ENCODE assay signal across 15 cellular contexts in the genomic region with DNA sequence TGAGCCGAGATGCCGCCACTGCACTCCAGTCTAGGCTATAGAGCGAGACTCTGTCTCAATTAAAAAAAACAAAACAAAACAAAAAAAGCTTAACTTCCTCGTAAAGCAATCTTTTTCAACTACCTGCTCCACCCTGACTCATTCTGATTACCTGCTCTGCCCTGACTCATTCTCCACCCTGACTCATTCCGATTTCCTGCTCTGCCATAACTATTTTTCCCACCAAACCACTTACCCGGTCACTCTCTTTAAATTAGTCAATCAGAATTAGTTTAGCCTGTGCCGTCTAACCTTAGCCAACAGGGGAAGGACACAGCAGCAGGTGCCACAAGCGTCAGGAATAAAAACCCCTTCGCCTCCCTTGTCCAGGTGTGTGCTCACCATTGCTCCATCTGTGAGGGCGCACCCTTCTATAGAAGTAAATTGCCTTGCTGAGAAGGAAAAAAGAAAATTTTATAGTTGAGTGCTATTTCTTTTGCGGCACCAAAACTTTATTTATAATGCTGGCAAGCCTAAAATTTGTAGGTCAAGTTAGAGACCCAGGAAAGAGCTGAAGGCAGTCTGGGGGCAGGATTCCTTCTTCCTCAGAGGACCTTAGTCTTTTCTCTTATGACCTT. TPM values are rescaled to one million over a fixed set of nuclear protein-coding genes. Genes with fewer than 3 reads are reported as not detected.
DNase-seq lines count a peak whose midpoint lies in the region; ATAC-seq and TF ChIP-seq lines count a peak whose summit lies in the region.
"Had no signal": no experiment of that assay in that cellular context is flagged by ENCODE, and none has a peak within 500 bp of the region (broad histone marks: within the 10 kb centered on the region; RNA-seq: fewer than 3 reads in every experiment).

No MANE protein-coding gene starts in this region.

- no peak overlapping the region for H2BK5ac ChIP-seq in mesenchymal stem cell (ENCODE audit: low read depth, low read length, poor library complexity, severe bottlenecking)

- H3K27me3 ChIP-seq in CD4-positive, CD25-positive, alpha-beta regulatory T cell (ENCODE audit: control insufficient read depth, insufficient read depth, low read length) = no peaks in the 10 kb centered on the region
- H3K27me3 ChIP-seq in mesenchymal stem cell (ENCODE audit: control insufficient read depth in 1 of 2, insufficient read depth in 1 of 2, low read length in 2 of 2) (no peaks in the 10 kb centered on the region), dorsolateral prefrontal cortex (no peaks in the 10 kb centered on the region)
- H3K27me3 ChIP-seq: BLaER1 treated with 17β-estradiol and CSF1 and Interleukin-3, amounts not matched to agents 10 nM and 100 nM; brain microvascular endothelial cell had no signal

- whole genome bisulfite sequencing in mesenchymal stem cell = 93% methylated on average over 11 of the region's 11 CpGs

- no peaks in the 10 kb centered on the region for H3K9me3 ChIP-seq in CD4-positive, CD25-positive, alpha-beta regulatory T cell (ENCODE audit: control insufficient read depth in 2 of 2, low read length in 2 of 2)
- peaks cover 17% of the 10 kb centered on the region for H3K9me3 ChIP-seq in mesenchymal stem cell (ENCODE audit: control insufficient read depth, low read length)

- H3K27ac ChIP-seq in CD4-positive, CD25-positive, alpha-beta regulatory T cell (ENCODE audit: insufficient read depth, low read length, poor library complexity, severe bottlenecking) = no peak overlapping the region
- no peak overlapping the region for H3K27ac ChIP-seq in mesenchymal stem cell (ENCODE audit: low read length, poor library complexity, severe bottlenecking)
- peak overlapping the region in 27 of 59 donors; percentile 92 to 98 (median 96) for H3K27ac ChIP-seq in dorsolateral prefrontal cortex
- H3K27ac ChIP-seq: brain microvascular endothelial cell had no signal

- no peaks in the 10 kb centered on the region for H3K79me1 ChIP-seq in mesenchymal stem cell (replicated peaks; ENCODE audit: low read length, poor library complexity, severe bottlenecking)

- no peak overlapping the region for H4K91ac ChIP-seq in mesenchymal stem cell (ENCODE audit: low read length)

- TF ChIP-seq CTCF in GM12865 (IDR thresholded peaks at IDR 0.05; ENCODE audit: insufficient read depth, low read depth, low read length, missing control alignments) = no peak
- no peak for TF ChIP-seq CTCF in dorsolateral prefrontal cortex (IDR thresholded peaks at IDR 0.05 in 54 of 56, conservative IDR thresholded peaks at IDR 0.05 in 2 of 56; ENCODE audit: low read depth in 1 of 56, partially characterized antibody in 56 of 56)

- H2BK15ac ChIP-seq in mesenchymal stem cell (ENCODE audit: low read depth, poor library complexity, severe bottlenecking) = no peak overlapping the region

- no peak overlapping the region for H3K4me3 ChIP-seq in CD4-positive, CD25-positive, alpha-beta regulatory T cell (ENCODE audit: low read depth, low read length)
- H3K4me3 ChIP-seq in GM12865 (ENCODE audit: low read depth, low read length) (no peak overlapping the region), mesenchymal stem cell (ENCODE audit: insufficient read depth in 1 of 2, low read depth in 1 of 2, low read length in 2 of 2) (no peak overlapping the region), dorsolateral prefrontal cortex (peak overlapping the region in 1 of 59 donors; percentile 81)

- H3K23ac ChIP-seq in mesenchymal stem cell (ENCODE audit: low read length in 2 of 2) = no peak overlapping the region

- no peak overlapping the region for H3K4me2 ChIP-seq in mesenchymal stem cell (ENCODE audit: low read length, poor library complexity, severe bottlenecking)

- H3K27ac Mint-ChIP-seq in CD4-positive, CD25-positive, alpha-beta regulatory T cell = peak overlapping the region; percentile 34 to 83 (median 77)
- no peak overlapping the region for H3K27ac Mint-ChIP-seq in activated T-helper 2 cell treated with anti-CD3 and anti-CD28 coated beads, Interferon-gamma antibody, Interleukin-2, Interleukin-4, amounts not matched to agents 10 μg/mL and 5 μg/mL and 100 μg/mL, durations not matched to agents 14 hours and 24 hours and 36 hours
- H3K27ac Mint-ChIP-seq: effector memory CD8-positive, alpha-beta T cell had no signal

- H2AK5ac ChIP-seq in mesenchymal stem cell (ENCODE audit: low read length, severe bottlenecking) = no peak overlapping the region

- no peak overlapping the region for H4K8ac ChIP-seq in mesenchymal stem cell (ENCODE audit: low read length)

- ATAC-seq in CD4-positive, CD25-positive, alpha-beta regulatory T cell (ENCODE audit: low read depth in 2 of 2) = no peak
- ATAC-seq: effector memory CD8-positive, alpha-beta T cell; SK-N-SH treated with all-trans-retinoic acid at 6 μM for 48 hours had no signal

- H3K36me3 Mint-ChIP-seq in CD4-positive, CD25-positive, alpha-beta regulatory T cell = no peaks in the 10 kb centered on the region
- peaks cover 8% of the 10 kb centered on the region for H3K36me3 Mint-ChIP-seq in activated T-helper 2 cell treated with anti-CD3 and anti-CD28 coated beads, Interferon-gamma antibody, Interleukin-2, Interleukin-4, amounts not matched to agents 10 μg/mL and 5 μg/mL and 100 μg/mL, durations not matched to agents 14 hours and 24 hours and 36 hours (ENCODE audit: low read depth)

- H3K36me3 ChIP-seq in CD4-positive, CD25-positive, alpha-beta regulatory T cell (ENCODE audit: control insufficient read depth, insufficient read depth, low read length) = no peaks in the 10 kb centered on the region
- H3K36me3 ChIP-seq in mesenchymal stem cell (ENCODE audit: control insufficient read depth in 1 of 2, insufficient read depth in 2 of 2, low read depth in 1 of 2, low read length in 2 of 2) = no peaks in the 10 kb centered on the region
- H3K36me3 ChIP-seq: BLaER1 treated with 17β-estradiol and CSF1 and Interleukin-3, amounts not matched to agents 10 nM and 100 nM; brain microvascular endothelial cell had no signal

- H2AFZ ChIP-seq in mesenchymal stem cell (ENCODE audit: low read depth, low read length) = no peak overlapping the region

- H3K4me1 Mint-ChIP-seq in CD4-positive, CD25-positive, alpha-beta regulatory T cell = peaks cover 5 to 23% (median 15%) of the 10 kb centered on the region in 4 donors
- peaks cover 9% of the 10 kb centered on the region for H3K4me1 Mint-ChIP-seq in activated T-helper 2 cell treated with anti-CD3 and anti-CD28 coated beads, Interferon-gamma antibody, Interleukin-2, Interleukin-4, amounts not matched to agents 10 μg/mL and 5 μg/mL and 100 μg/mL, durations not matched to agents 14 hours and 24 hours and 36 hours (ENCODE audit: low read depth)

- H3K4me3 Mint-ChIP-seq in CD4-positive, CD25-positive, alpha-beta regulatory T cell = peak overlapping the region; percentile 68 to 95 (median 89)
- peak overlapping the region; percentile 14 for H3K4me3 Mint-ChIP-seq in activated T-helper 2 cell treated with anti-CD3 and anti-CD28 coated beads, Interferon-gamma antibody, Interleukin-2, Interleukin-4, amounts not matched to agents 10 μg/mL and 5 μg/mL and 100 μg/mL, durations not matched to agents 14 hours and 24 hours and 36 hours (ENCODE audit: low read depth)

- intact Hi-C loops in activated T-helper 2 cell treated with anti-CD3 and anti-CD28 coated beads, Interferon-gamma antibody, Interleukin-2, Interleukin-4, amounts not matched to agents 10 μg/mL and 5 μg/mL and 100 μg/mL, durations not matched to agents 14 hours and 24 hours and 36 hours (cut with micrococcal nuclease) = no loop called here
- intact Hi-C loops in dorsolateral prefrontal cortex (cut with DNase I) = loop anchor here (5.0 kb wide), 3 partner anchors 38 to 207 kb away; a partner anchor contains a TSS

- peaks cover 14% of the 10 kb centered on the region for H3K4me1 ChIP-seq in CD4-positive, CD25-positive, alpha-beta regulatory T cell (ENCODE audit: control insufficient read depth, insufficient read depth, low read length, poor library complexity, severe bottlenecking)
- peaks cover 2% of the 10 kb centered on the region for H3K4me1 ChIP-seq in mesenchymal stem cell (ENCODE audit: control insufficient read depth, insufficient read depth, low read depth, low read length)

- H2BK120ac ChIP-seq in mesenchymal stem cell (ENCODE audit: low read depth, low read length) = no peak overlapping the region

- H3K27me3 Mint-ChIP-seq in CD4-positive, CD25-positive, alpha-beta regulatory T cell = no peaks in the 10 kb centered on the region
- H3K27me3 Mint-ChIP-seq in activated T-helper 2 cell treated with anti-CD3 and anti-CD28 coated beads, Interferon-gamma antibody, Interleukin-2, Interleukin-4, amounts not matched to agents 10 μg/mL and 5 μg/mL and 100 μg/mL, durations not matched to agents 14 hours and 24 hours and 36 hours (ENCODE audit: low read depth) = no peaks in the 10 kb centered on the region
- H3K27me3 Mint-ChIP-seq: effector memory CD8-positive, alpha-beta T cell had no signal

- no peak overlapping the region for H3K14ac ChIP-seq in mesenchymal stem cell (ENCODE audit: low read length in 2 of 2)

- peaks cover 0 to 10% (median 4%) of the 10 kb centered on the region in 7 donors for H3K9me3 Mint-ChIP-seq in CD4-positive, CD25-positive, alpha-beta regulatory T cell
- H3K9me3 Mint-ChIP-seq in activated T-helper 2 cell treated with anti-CD3 and anti-CD28 coated beads, Interferon-gamma antibody, Interleukin-2, Interleukin-4, amounts not matched to agents 10 μg/mL and 5 μg/mL and 100 μg/mL, durations not matched to agents 14 hours and 24 hours and 36 hours = peaks cover 16% of the 10 kb centered on the region
- H3K9me3 Mint-ChIP-seq: effector memory CD8-positive, alpha-beta T cell had no signal

- H3K4ac ChIP-seq in mesenchymal stem cell (ENCODE audit: low read depth in 1 of 2, low read length in 2 of 2) = no peak overlapping the region

- no peak for DNase-seq in CD4-positive, CD25-positive, alpha-beta regulatory T cell
- DNase-seq in GM12865 (ENCODE audit: low read depth) (peak; percentile 17), kidney tubule cell (ENCODE audit: low spot score) (peak; percentile 50), GM19240 (ENCODE audit: insufficient read length, low spot score) (no peak), mesenchymal stem cell (no peak), dorsolateral prefrontal cortex (no peak)
- DNase-seq in activated T-helper 2 cell treated with anti-CD3 and anti-CD28 coated beads, Interferon-gamma antibody, Interleukin-2, Interleukin-4, amounts not matched to agents 10 μg/mL and 5 μg/mL and 100 μg/mL, durations not matched to agents 14 hours and 24 hours and 36 hours (ENCODE audit: low spot score) = no peak
- DNase-seq: brain microvascular endothelial cell; effector memory CD8-positive, alpha-beta T cell; midbrain; NCI-H1105 treated with DMSO at 0.1 percent for 48 hours; NCI-H446; stimulated activated CD4-positive, alpha-beta T cell treated with anti-CD3 and anti-CD28 coated beads, Interleukin-1b, Interleukin-23, amount 100 ng/mL, for 48 hours had no signal

- H2BK12ac ChIP-seq in mesenchymal stem cell (ENCODE audit: low read length in 2 of 2) = no peak overlapping the region

- H3K9ac ChIP-seq in mesenchymal stem cell (ENCODE audit: low read length) = no peak overlapping the region

- no peak overlapping the region for H3K18ac ChIP-seq in mesenchymal stem cell (ENCODE audit: low read depth in 1 of 2, low read length in 2 of 2)

RNA-seq across cellular contexts. Expression of a gene that starts 1.7 kb away (rescaled TPM):
- 7.1 TPM for total RNA-seq in CD4-positive, CD25-positive, alpha-beta regulatory T cell
- 1 to 10 TPM; 3.7 to 8.0 (median 5.8) TPM for polyA plus RNA-seq in CD4-positive, CD25-positive, alpha-beta regulatory T cell
- 2.1 and 2.6 TPM in 2 replicates for total RNA-seq in activated T-helper 2 cell treated with anti-CD3 and anti-CD28 coated beads, Interferon-gamma antibody, Interleukin-2, Interleukin-4, amounts not matched to agents 10 μg/mL and 5 μg/mL and 100 μg/mL, durations not matched to agents 14 hours and 24 hours and 36 hours
- polyA plus RNA-seq in mesenchymal stem cell (2013, experiment 1 of 2) = 7.2 TPM
- 7.1 TPM for polyA plus RNA-seq in mesenchymal stem cell (2013, experiment 2 of 2)
- 10 to 100 TPM; 12.3 to 33.2 (median 21.1) TPM for total RNA-seq in dorsolateral prefrontal cortex

RNA-seq across cellular contexts. Expression of a gene that starts 39.6 kb away (rescaled TPM):
- 16.2 TPM for total RNA-seq in CD4-positive, CD25-positive, alpha-beta regulatory T cell
- polyA plus RNA-seq in CD4-positive, CD25-positive, alpha-beta regulatory T cell = 10 to 100 TPM; 45.8 to 55.0 (median 53.7) TPM
- total RNA-seq in activated T-helper 2 cell treated with anti-CD3 and anti-CD28 coated beads, Interferon-gamma antibody, Interleukin-2, Interleukin-4, amounts not matched to agents 10 μg/mL and 5 μg/mL and 100 μg/mL, durations not matched to agents 14 hours and 24 hours and 36 hours = 8.7 TPM in 2 replicates
- polyA plus RNA-seq in mesenchymal stem cell (2013, experiment 1 of 2) = 5.0 TPM
- polyA plus RNA-seq in mesenchymal stem cell (2013, experiment 2 of 2) = 4.7 TPM
- 100 to 1,000 TPM in 6 of 120 experiments, 10 to 100 TPM in 114; 41.1 to 127 (median 74.6) TPM for total RNA-seq in dorsolateral prefrontal cortex

Comparison
In these comparisons a context has a peak if more than half of its experiments do, and no peak if none do; other contexts are left out.
1. DNase-seq: peak in GM12865 (single experiment) and kidney tubule cell (single experiment); none in CD4-positive, CD25-positive, alpha-beta regulatory T cell (0 of 3), activated T-helper 2 cell treated with anti-CD3 and anti-CD28 coated beads, Interferon-gamma antibody, Interleukin-2, Interleukin-4, amounts not matched to agents 10 μg/mL and 5 μg/mL and 100 μg/mL, durations not matched to agents 14 hours and 24 hours and 36 hours (single experiment), GM19240 (single experiment), mesenchymal stem cell (single experiment) and dorsolateral prefrontal cortex (0 of 10).